Comparison of ENCODE assay signal across 8 cellular contexts in genomic region chr14:52950898-52951729, GRCh38. TPM values are rescaled to one million over a fixed set of nuclear protein-coding genes. Genes with fewer than 3 reads are reported as not detected.
A peak's percentile ranks its signal among the peaks of the same experiment; 100 is the strongest.
DNase-seq lines count a peak whose midpoint lies in the region; ATAC-seq and TF ChIP-seq lines count a peak whose summit lies in the region.

TSS of gene FERMT2 (minus strand) at chr14:52951050. CDS start at chr14:52950568, 482 bp downstream.

- no TSS peak for BruUV-seq in HCT116 (replicated peaks; lab: Mats Ljungman, UMichigan)

- H3K9me3 ChIP-seq in HCT116 (ENCODE audit: control insufficient read depth in 1 of 2, insufficient read depth in 1 of 2, low read depth in 1 of 2, low read length in 2 of 2) = no peaks in the 10 kb centered on the region
- no peaks in the 10 kb centered on the region for H3K9me3 ChIP-seq in esophagus (ENCODE audit: control insufficient read depth in 2 of 2, insufficient read depth in 1 of 2, low read depth in 1 of 2, low read length in 1 of 2)
- H3K9me3 ChIP-seq in thymus (ENCODE audit: control insufficient read depth) = no peaks in the 10 kb centered on the region

- H3K36me3 ChIP-seq in HCT116 (ENCODE audit: control insufficient read depth in 1 of 2, insufficient read depth in 2 of 2, low read length in 2 of 2) (peaks cover 0 to 2% of the 10 kb centered on the region in 2 experiments; a peak in 2 of 4 replicates), esophagus (ENCODE audit: control insufficient read depth in 2 of 2, insufficient read depth in 2 of 2, low read length in 1 of 2) (no peaks in the 10 kb centered on the region), thymus (ENCODE audit: control insufficient read depth, insufficient read depth) (no peaks in the 10 kb centered on the region)

- H3K27ac Mint-ChIP-seq in activated CD8-positive, alpha-beta memory T cell treated with anti-CD3 and anti-CD28 coated beads, Interleukin-2, amount 10 ng/mL, durations not matched to agents 7 days and 5 days = no peak within 1 kb of the TSS
- H3K27ac Mint-ChIP-seq in mesothelial cell of epicardium = peak within 1 kb of the TSS; percentile 94

- peaks cover 18% of the 10 kb centered on the region for H3K4me1 Mint-ChIP-seq in activated CD8-positive, alpha-beta memory T cell treated with anti-CD3 and anti-CD28 coated beads, Interleukin-2, amount 10 ng/mL, durations not matched to agents 7 days and 5 days
- peaks cover 59% of the 10 kb centered on the region for H3K4me1 Mint-ChIP-seq in mesothelial cell of epicardium

- peaks cover 11 to 22% of the 10 kb centered on the region in 2 experiments; a peak in 3 of 4 replicates for H3K4me1 ChIP-seq in HCT116 (ENCODE audit: control insufficient read depth in 1 of 2, insufficient read depth in 2 of 2, low read length in 2 of 2)
- peaks cover 3 to 4% of the 10 kb centered on the region in 2 donors for H3K4me1 ChIP-seq in esophagus (ENCODE audit: control insufficient read depth in 2 of 2, insufficient read depth in 2 of 2, low read length in 1 of 2)
- H3K4me1 ChIP-seq in thymus (ENCODE audit: control insufficient read depth, insufficient read depth, low read length) = peaks cover 5% of the 10 kb centered on the region

- TF ChIP-seq POLR2A in HCT116 (IDR thresholded peaks at IDR 0.05; ENCODE audit: borderline replicate concordance, extremely low read depth, insufficient read depth, insufficient read length) = no peak

- peak within 1 kb of the TSS; percentile 83 for H3K4me3 Mint-ChIP-seq in activated CD8-positive, alpha-beta memory T cell treated with anti-CD3 and anti-CD28 coated beads, Interleukin-2, amount 10 ng/mL, durations not matched to agents 7 days and 5 days
- H3K4me3 Mint-ChIP-seq in mesothelial cell of epicardium = peak within 1 kb of the TSS; percentile 98

- no peak for TF ChIP-seq RAD21 in HCT116 (IDR thresholded peaks at IDR 0.05; ENCODE audit: low read depth)

- peak within 1 kb of the TSS; percentile 80 to 92 for H3K4me3 ChIP-seq in HCT116 (replicated peaks in 1 of 2; ENCODE audit: low read depth in 1 of 2, low read length in 2 of 2)
- peak within 1 kb of the TSS; percentile 67 to 76 for H3K4me3 ChIP-seq in esophagus (ENCODE audit: low read depth in 1 of 2, low read length in 2 of 2)
- peak within 1 kb of the TSS; percentile 69 for H3K4me3 ChIP-seq in thymus (ENCODE audit: low read length)

- no peaks in the 10 kb centered on the region for H3K9me2 ChIP-seq in HCT116 (ENCODE audit: insufficient read depth)

- DNase-seq in DMS53 treated with DMSO at 0.1 percent for 48 hours (lab: John Stamatoyannopoulos, UW; ENCODE audit: unreplicated experiment) (peak; percentile 68), HCT116 (ENCODE audit: low read depth, low spot score) (peak; percentile 57), NCI-H2171 treated with DMSO at 0.1 percent for 48 hours (lab: John Stamatoyannopoulos, UW) (peak; percentile 87), mesothelial cell of epicardium (ENCODE audit: low spot score in 2 of 2, unreplicated experiment in 2 of 2) (peak; percentile 75 to 87), OCI-M2 (lab: John Stamatoyannopoulos, UW; ENCODE audit: unreplicated experiment) (no peak)
- DNase-seq in activated CD8-positive, alpha-beta memory T cell treated with anti-CD3 and anti-CD28 coated beads, Interleukin-2, amount 10 ng/mL, durations not matched to agents 7 days and 5 days = no peak

- H2AFZ ChIP-seq in HCT116 (ENCODE audit: low read depth, low read length, poor library complexity, severe bottlenecking) = peak within 1 kb of the TSS; percentile 78

- RAD21 ChIA-PET in HCT116 (lab: Charles Lee; ENCODE audit: low non-redundant PET in 1 of 2, low total read pairs in 2 of 2, uncharacterized antibody in 2 of 2, unreplicated experiment in 2 of 2) = no interaction called here

- H3K27me3 ChIP-seq in HCT116 (ENCODE audit: insufficient read depth, low read length) (no peaks in the 10 kb centered on the region), esophagus (ENCODE audit: control insufficient read depth in 1 of 2, insufficient read depth in 2 of 2, low read length in 2 of 2) (peaks cover 0 to 3% of the 10 kb centered on the region in 2 donors), thymus (ENCODE audit: control insufficient read depth, insufficient read depth) (peaks cover 51% of the 10 kb centered on the region)

- H3K9me3 Mint-ChIP-seq in activated CD8-positive, alpha-beta memory T cell treated with anti-CD3 and anti-CD28 coated beads, Interleukin-2, amount 10 ng/mL, durations not matched to agents 7 days and 5 days (ENCODE audit: low read depth) = no peaks in the 10 kb centered on the region
- no peaks in the 10 kb centered on the region for H3K9me3 Mint-ChIP-seq in mesothelial cell of epicardium

- peaks cover 30% of the 10 kb centered on the region for H3K79me2 ChIP-seq in HCT116 (ENCODE audit: insufficient read depth, low read length)

- peaks cover 3% of the 10 kb centered on the region; the same call in 1 of the 2 replicates for H4K20me1 ChIP-seq in HCT116 (ENCODE audit: insufficient read depth)

- H3K27me3 Mint-ChIP-seq in activated CD8-positive, alpha-beta memory T cell treated with anti-CD3 and anti-CD28 coated beads, Interleukin-2, amount 10 ng/mL, durations not matched to agents 7 days and 5 days = peaks cover 69% of the 10 kb centered on the region
- no peaks in the 10 kb centered on the region for H3K27me3 Mint-ChIP-seq in mesothelial cell of epicardium (ENCODE audit: low read depth)

- peak; percentile 91 for ATAC-seq in HCT116
- ATAC-seq in activated CD8-positive, alpha-beta memory T cell treated with anti-CD3 and anti-CD28 coated beads, Interleukin-2, amount 10 ng/mL, durations not matched to agents 7 days and 5 days = peak; percentile 66

- intact Hi-C loops in HCT116 (cut with micrococcal nuclease) = loop anchor here (5.0 kb wide), 1 partner anchor 109 kb away; no protein-coding TSS in a partner anchor

- TF ChIP-seq CTCF in HCT116 (IDR thresholded peaks at IDR 0.05 in 2 of 3, conservative IDR thresholded peaks at IDR 0.05 in 1 of 3; ENCODE audit: borderline replicate concordance in 1 of 3, insufficient read depth in 1 of 3, low read depth in 2 of 3, low read length in 2 of 3) = no peak
- TF ChIP-seq CTCF in mesothelial cell of epicardium (IDR thresholded peaks at IDR 0.05; ENCODE audit: unreplicated experiment) = no peak

- 1% methylated on average over 55 to 96 of the region's 96 CpGs for WGBS in esophagus, 2 donors
- under 1% methylated on average over 95 of the region's 96 CpGs for WGBS in thymus

- H3K4me2 ChIP-seq in HCT116 (ENCODE audit: low read length) = peak within 1 kb of the TSS; percentile 86

- POLR2A ChIA-PET in HCT116 (lab: Charles Lee) = interaction anchor here (0.8 to 1.7 kb wide), 2 partner anchors 10 to 52 kb away, joined by 3 to 5 read pairs; no protein-coding TSS in a partner anchor

- peak within 1 kb of the TSS; percentile 85 for H3K27ac ChIP-seq in HCT116 (ENCODE audit: low read depth, low read length)
- peak within 1 kb of the TSS; percentile 91 for H3K27ac ChIP-seq in esophagus (ENCODE audit: low read depth in 2 of 2, low read length in 1 of 2)
- peak within 1 kb of the TSS; percentile 80 for H3K27ac ChIP-seq in thymus (ENCODE audit: low read depth)

- H3K36me3 Mint-ChIP-seq in activated CD8-positive, alpha-beta memory T cell treated with anti-CD3 and anti-CD28 coated beads, Interleukin-2, amount 10 ng/mL, durations not matched to agents 7 days and 5 days = no peaks in the 10 kb centered on the region
- peaks cover 6% of the 10 kb centered on the region for H3K36me3 Mint-ChIP-seq in mesothelial cell of epicardium

- CTCF ChIA-PET in HCT116 (lab: Charles Lee) = interaction anchor here (2.5 kb wide), 1 partner anchor 10 kb away, joined by 18 read pairs; no protein-coding TSS in a partner anchor
- CTCF ChIA-PET in activated CD8-positive, alpha-beta memory T cell treated with anti-CD3 and anti-CD28 coated beads, Interleukin-2, amount 10 ng/mL, durations not matched to agents 7 days and 5 days (lab: Charles Lee) = interaction anchor here (1.3 to 1.4 kb wide), 3 partner anchors 15 to 126 kb away, joined by 3 read pairs; no protein-coding TSS in a partner anchor

- peak within 1 kb of the TSS; percentile 75 for H3K9ac ChIP-seq in HCT116 (ENCODE audit: low read length)

TF ChIP-seq in HCT116, 20 proteins besides CTCF, POLR2A, EP300 and RAD21:
- TF ChIP-seq POLR2AphosphoS5 (IDR thresholded peaks at IDR 0.05; ENCODE audit: low read depth, low read length) = peak; percentile 58
- 0 out of 2 replicates have a peak, but pooled peaks have one; percentile 26 for TF ChIP-seq MAX (IDR thresholded peaks at IDR 0.05)
- TF ChIP-seq CBX3 (IDR thresholded peaks at IDR 0.05; ENCODE audit: low read depth) = 0 out of 2 replicates have a peak, but pooled peaks have one; percentile 23
- TF ChIP-seq SRF (IDR thresholded peaks at IDR 0.05; ENCODE audit: low read depth) = peak; percentile 95
- peak; percentile 11 for TF ChIP-seq YY1 (IDR thresholded peaks at IDR 0.05; ENCODE audit: extremely low read depth, insufficient replicate concordance, low read depth, low read length)
- TF ChIP-seq ZBTB33 (IDR thresholded peaks at IDR 0.05; ENCODE audit: extremely low read depth, insufficient replicate concordance, low read length) = no peak

RNA-seq across cellular contexts. Expression of gene FERMT2, which starts in this region (rescaled TPM):
- total RNA-seq in HCT116 (2021; ENCODE audit: unreplicated experiment) = 24.8 TPM
- 10.4 and 13.7 TPM in 2 replicates for polyA plus RNA-seq in HCT116 (2012)
- 1 to 10 TPM in 1 of 2 experiments, under 1 TPM in 1; 0.41 to 1.9 TPM for total RNA-seq in activated CD8-positive, alpha-beta memory T cell treated with anti-CD3 and anti-CD28 coated beads, Interleukin-2, amount 10 ng/mL, durations not matched to agents 7 days and 5 days
- polyA plus RNA-seq in esophagus = 10 to 100 TPM in 1 of 2 donors, 1 to 10 TPM in 1; 6.5 to 21.5 TPM
- 75.8 to 85.3 TPM (median 78.4 TPM) in 3 replicates for total RNA-seq in mesothelial cell of epicardium
- 21.2 TPM for polyA plus RNA-seq in thymus

Comparison
In these comparisons a context has a peak if more than half of its experiments do, and no peak if none do; other contexts are left out.
1. DNase-seq: peak in DMS53 treated with DMSO at 0.1 percent for 48 hours (single experiment), HCT116 (single experiment), NCI-H2171 treated with DMSO at 0.1 percent for 48 hours (single experiment) and mesothelial cell of epicardium (2 of 2); none in activated CD8-positive, alpha-beta memory T cell treated with anti-CD3 and anti-CD28 coated beads, Interleukin-2, amount 10 ng/mL, durations not matched to agents 7 days and 5 days (single experiment) and OCI-M2 (single experiment).
2. Peak in every context shown above with its lines, with median percentiles within 50 percentile points of each other: H3K27ac ChIP-seq and H3K4me3 ChIP-seq.